Comparison of ENCODE assay signal across 1 cellular context in genomic region chr6:41247882-41248707, GRCh38.
TF ChIP-seq lines count a peak whose summit lies in the region.

No MANE protein-coding gene starts in this region.

TF ChIP-seq in H1, 55 proteins besides CTCF, POLR2A, EP300 and RAD21:
- TF ChIP-seq SP4 (IDR thresholded peaks at IDR 0.05; ENCODE audit: low read length) (no peak), ASH2L (IDR thresholded peaks at IDR 0.05; ENCODE audit: low read length) (no peak), EGR1 (IDR thresholded peaks at IDR 0.05; ENCODE audit: borderline replicate concordance, low read depth, low read length) (no peak), GABPA (IDR thresholded peaks at IDR 0.05; ENCODE audit: borderline replicate concordance, insufficient read depth, low read length) (no peak), RFX5 (IDR thresholded peaks at IDR 0.05; ENCODE audit: borderline replicate concordance, low read depth, low read length) (no peak), RBBP5 (IDR thresholded peaks at IDR 0.05; ENCODE audit: borderline replicate concordance, low read depth, low read length) (no peak), HDAC2 (IDR thresholded peaks at IDR 0.05; ENCODE audit: borderline replicate concordance in 1 of 2, low read depth in 2 of 2, low read length in 2 of 2) (no peak), SIX5 (IDR thresholded peaks at IDR 0.05; ENCODE audit: low read depth, low read length) (no peak)
